14 cellular contexts compared by ENCODE assay signal in genomic region chr17:75814900-75815373, GRCh38. TPM values are rescaled to one million over a fixed set of nuclear protein-coding genes. Genes with fewer than 3 reads are reported as not detected.
DNase-seq lines count a peak whose midpoint lies in the region; ATAC-seq and TF ChIP-seq lines count a peak whose summit lies in the region.
"Had no signal": no experiment of that assay in that cellular context is flagged by ENCODE, and none has a peak within 500 bp of the region (broad histone marks: within the 10 kb centered on the region; RNA-seq: fewer than 3 reads in every experiment).

No MANE protein-coding gene starts in this region.

- DNase-seq in A172 (ENCODE audit: low spot score): peak; percentile 87
- DNase-seq in HPDE6-E6E7 (ENCODE audit: extremely low spot score): peak; percentile 95
- DNase-seq in astrocyte of the spinal cord (ENCODE audit: low read depth, low spot score): peak; percentile 76
- peak; percentile 67 for DNase-seq in glomerular visceral epithelial cell (ENCODE audit: extremely low spot score)
- no peak for DNase-seq in sciatic nerve (ENCODE audit: low spot score)
- no peak for DNase-seq in SW 1271 (lab: John Stamatoyannopoulos, UW)
- DNase-seq in nucleus accumbens (lab: John Stamatoyannopoulos, UW): no peak
- DNase-seq: activated CD4-positive, alpha-beta T cell treated with anti-CD3 and anti-CD28 coated beads for 36 hours; activated naive CD4-positive, alpha-beta T cell treated with anti-CD3 and anti-CD28 coated beads, Interleukin-2, amount 10 ng/mL, durations not matched to agents 7 days and 5 days; Kasumi-1; mesendoderm; sigmoid colon had no signal

- in situ Hi-C loops in astrocyte of the spinal cord (cut with HindIII; ENCODE audit: low sequenced_read_pairs): no loop called here

- H3K4me3 ChIP-seq in astrocyte of the spinal cord (ENCODE audit: low read depth, low read length): no peak overlapping the region
- H3K4me3 ChIP-seq: BLaER1, sigmoid colon had no signal

- ATAC-seq in sciatic nerve: no peak
- ATAC-seq in GM18867 (IDR thresholded peaks at IDR 0.05; ENCODE audit: unreplicated experiment): no peak
- ATAC-seq: activated CD4-positive, alpha-beta T cell treated with anti-CD3 and anti-CD28 coated beads for 36 hours had no signal

- intact Hi-C loops in sciatic nerve (cut with DNase I): no loop called here

- TF ChIP-seq CTCF in astrocyte of the spinal cord (IDR thresholded peaks at IDR 0.05; ENCODE audit: low read depth, low read length): no peak

RNA-seq across cellular contexts. Expression of gene UNC13D, which starts 29.3 kb away (rescaled TPM):
- 138 and 372 TPM in 2 replicates for total RNA-seq in A172 (2014; rRNA removed; shearing (Covaris generic))
- total RNA-seq in sciatic nerve: 30.9 TPM

RNA-seq across cellular contexts. Expression of gene UNK, which starts 30.3 kb away (rescaled TPM):
- total RNA-seq in A172 (2014; rRNA removed; shearing (Covaris generic)): 52.7 and 64.4 TPM in 2 replicates
- 41.4 TPM for total RNA-seq in sciatic nerve

RNA-seq across cellular contexts. Expression of gene WBP2, which starts 40.2 kb away (rescaled TPM):
- total RNA-seq in A172 (2014; rRNA removed; shearing (Covaris generic)): 68.5 and 70.0 TPM in 2 replicates
- total RNA-seq in sciatic nerve: 156 TPM

RNA-seq across cellular contexts. Expression of gene GALK1, which starts 49.9 kb away (rescaled TPM):
- total RNA-seq in A172 (2014; rRNA removed; shearing (Covaris generic)): 72.7 and 87.5 TPM in 2 replicates
- 23.7 TPM for total RNA-seq in sciatic nerve

Comparison
In these comparisons a context has a peak if more than half of its experiments do, and no peak if none do; other contexts are left out.
1. DNase-seq: peak in A172 (single experiment), HPDE6-E6E7 (single experiment), astrocyte of the spinal cord (single experiment) and glomerular visceral epithelial cell (single experiment); none in sciatic nerve (single experiment), SW 1271 (0 of 2) and nucleus accumbens (0 of 56).